ENCODE assay signal across 1 cellular context in genomic region chr9:92029553-92029952, GRCh38.
TF ChIP-seq lines count a peak whose summit lies in the region.

No MANE protein-coding gene starts in this region.

TF ChIP-seq in GM23338, 12 proteins besides CTCF, POLR2A, EP300 and RAD21 (continued from another document):
- no peak for TF ChIP-seq ZNF462 (CRISPR knock-in tag; IDR thresholded peaks at IDR 0.05)
- TF ChIP-seq ZNF331 (CRISPR knock-in tag; IDR thresholded peaks at IDR 0.05; ENCODE audit: low read depth), result no peak
- TF ChIP-seq EZH2 (IDR thresholded peaks at IDR 0.05; ENCODE audit: low read depth, unreplicated experiment), result no peak
- no peak for TF ChIP-seq EZH2phosphoT487 (IDR thresholded peaks at IDR 0.05; ENCODE audit: unreplicated experiment)
- TF ChIP-seq NANOG (IDR thresholded peaks at IDR 0.05; ENCODE audit: borderline replicate concordance), result no peak
TF ChIP-seq in GM23338: peak in this region for 0.
